ENCODE assay signal across 1 cellular context in genomic region chr7:72783601-72784385, GRCh38.
TF ChIP-seq lines count a peak whose summit lies in the region.
"Not testable (repeated sequence)": the region's sequence is repeated elsewhere in the genome, so short reads cannot be mapped to it uniquely, and the experiment has no call there.

No MANE protein-coding gene starts in this region.

TF ChIP-seq in K562, 482 proteins besides CTCF, POLR2A, EP300 and RAD21 (continued from another document):
- TF ChIP-seq PBX2 (CRISPR knock-in tag; IDR thresholded peaks at IDR 0.05; ENCODE audit: low read depth) = not testable (repeated sequence)
- TF ChIP-seq PBX2 (tag; conservative IDR thresholded peaks at IDR 0.05; ENCODE audit: low read depth) = peak; percentile 93
- TF ChIP-seq KDM1A (IDR thresholded peaks at IDR 0.05) = 0 out of 4 replicates have a peak, but pooled peaks of 1 of the 2 experiments have one; percentile 41
- peak; percentile 37; the same call in 1 of the 2 replicates for TF ChIP-seq ARID1B (IDR thresholded peaks at IDR 0.05)
- TF ChIP-seq DPF2 (IDR thresholded peaks at IDR 0.05) = peak; percentile 37; the same call in 1 of the 2 replicates
- TF ChIP-seq MEIS2 (IDR thresholded peaks at IDR 0.05; ENCODE audit: partially characterized antibody) = peak; percentile 93
- TF ChIP-seq TCF3 (CRISPR knock-in tag; IDR thresholded peaks at IDR 0.05) = 0 out of 2 replicates have a peak, but pooled peaks have one; percentile 14
